In genomic region chr9:338602-339001, GRCh38 we compare ENCODE assay signal across 22 cellular contexts.
A peak's percentile ranks its signal among the peaks of the same experiment; 100 is the strongest.
DNase-seq lines count a peak whose midpoint lies in the region; ATAC-seq, FAIRE-seq and TF ChIP-seq lines count a peak whose summit lies in the region.
"Had no signal": no experiment of that assay in that cellular context is flagged by ENCODE, and none has a peak within 500 bp of the region (broad histone marks: within the 10 kb centered on the region; RNA-seq: fewer than 3 reads in every experiment).

No MANE protein-coding gene starts in this region.

- peaks cover 15 to 16% of the 10 kb centered on the region in 2 experiments for H3K4me1 ChIP-seq in neutrophil (ENCODE audit: control insufficient read depth in 1 of 2, insufficient read depth in 1 of 2, low read depth in 1 of 2, low read length in 1 of 2)
- peaks cover 17% of the 10 kb centered on the region for H3K4me1 ChIP-seq in CD8-positive, alpha-beta T cell (ENCODE audit: insufficient read depth, low read length)
- H3K4me1 ChIP-seq in right cardiac atrium (ENCODE audit: control insufficient read depth, insufficient read depth, low read length): no peaks in the 10 kb centered on the region

- H3K27me3 ChIP-seq in CD4-positive, alpha-beta T cell (ENCODE audit: control insufficient read depth, insufficient read depth, low read length): no peaks in the 10 kb centered on the region
- H3K27me3 ChIP-seq in neutrophil (no peaks in the 10 kb centered on the region), right cardiac atrium (ENCODE audit: control insufficient read depth, insufficient read depth) (no peaks in the 10 kb centered on the region)
- H3K27me3 ChIP-seq in CD8-positive, alpha-beta T cell (ENCODE audit: insufficient read depth, low read length): no peaks in the 10 kb centered on the region

- no peak overlapping the region for H3K4me3 Mint-ChIP-seq in CD4-positive, alpha-beta T cell
- no peak overlapping the region for H3K4me3 Mint-ChIP-seq in activated T-helper 17 cell treated with anti-CD3 and anti-CD28 coated beads, Interleukin-2, amount 50 U/mL, for 72 hours
- H3K4me3 Mint-ChIP-seq in CD8-positive, alpha-beta T cell: no peak overlapping the region
- H3K4me3 Mint-ChIP-seq: B cell, GM23338, H9 had no signal

- H3K9me3 Mint-ChIP-seq in CD4-positive, alpha-beta T cell: no peaks in the 10 kb centered on the region
- no peaks in the 10 kb centered on the region for H3K9me3 Mint-ChIP-seq in activated T-helper 17 cell treated with anti-CD3 and anti-CD28 coated beads, Interleukin-2, amount 50 U/mL, for 72 hours
- no peaks in the 10 kb centered on the region for H3K9me3 Mint-ChIP-seq in CD8-positive, alpha-beta T cell
- H3K9me3 Mint-ChIP-seq: GM23338, H9 had no signal

- intact Hi-C loops in CD4-positive, alpha-beta T cell (cut with DNase I, micrococcal nuclease): no loop called here
- intact Hi-C loops in CD8-positive, alpha-beta T cell (cut with DNase I, micrococcal nuclease): loop anchor here in 1 of 2 experiments (5.0 kb wide), 1 partner anchor 74 kb away; no protein-coding TSS in a partner anchor
- intact Hi-C loops in right cardiac atrium (cut with DNase I): no loop called here

- ATAC-seq in CD4-positive, alpha-beta T cell (ENCODE audit: poor library complexity): no peak
- no peak for ATAC-seq in activated T-helper 17 cell treated with anti-CD3 and anti-CD28 coated beads, Interleukin-2, amount 50 U/mL, for 72 hours (replicated peaks)
- no peak for ATAC-seq in CD8-positive, alpha-beta T cell
- ATAC-seq in right cardiac atrium: no peak
- ATAC-seq: GM23338, K562, PC-3 had no signal

- H3K9me3 ChIP-seq in CD4-positive, alpha-beta T cell (ENCODE audit: control insufficient read depth, low read length): no peaks in the 10 kb centered on the region
- H3K9me3 ChIP-seq in neutrophil: no peaks in the 10 kb centered on the region
- no peaks in the 10 kb centered on the region for H3K9me3 ChIP-seq in CD8-positive, alpha-beta T cell (ENCODE audit: low read length)
- no peaks in the 10 kb centered on the region for H3K9me3 ChIP-seq in right cardiac atrium (ENCODE audit: control insufficient read depth, low read length)
- H3K9me3 ChIP-seq: SK-N-SH had no signal

- peaks cover 96% of the 10 kb centered on the region for H3K36me3 Mint-ChIP-seq in CD4-positive, alpha-beta T cell (ENCODE audit: low read depth)
- peaks cover 100% of the 10 kb centered on the region for H3K36me3 Mint-ChIP-seq in activated T-helper 17 cell treated with anti-CD3 and anti-CD28 coated beads, Interleukin-2, amount 50 U/mL, for 72 hours (ENCODE audit: low read depth)
- peaks cover 91% of the 10 kb centered on the region for H3K36me3 Mint-ChIP-seq in CD8-positive, alpha-beta T cell

- peaks cover 100% of the 10 kb centered on the region for H3K36me3 ChIP-seq in neutrophil
- H3K36me3 ChIP-seq in CD8-positive, alpha-beta T cell (ENCODE audit: insufficient read depth, low read length): peaks cover 65% of the 10 kb centered on the region

- CTCF ChIA-PET in CD4-positive, alpha-beta T cell (lab: Charles Lee): no interaction called here
- CTCF ChIA-PET in CD8-positive, alpha-beta T cell (lab: Charles Lee): interaction anchor here (0.8 kb wide), 1 partner anchor 11 kb away, joined by 3 read pairs; no protein-coding TSS in a partner anchor

- 59% methylated on average over 6 of the region's 6 CpGs for WGBS in right cardiac atrium

- H3K4me1 Mint-ChIP-seq in CD4-positive, alpha-beta T cell (ENCODE audit: low read depth): peaks cover 27% of the 10 kb centered on the region
- peaks cover 9% of the 10 kb centered on the region for H3K4me1 Mint-ChIP-seq in activated T-helper 17 cell treated with anti-CD3 and anti-CD28 coated beads, Interleukin-2, amount 50 U/mL, for 72 hours
- peaks cover 20% of the 10 kb centered on the region for H3K4me1 Mint-ChIP-seq in CD8-positive, alpha-beta T cell (ENCODE audit: low read depth)
- H3K4me1 Mint-ChIP-seq: B cell had no signal

- H3K27ac Mint-ChIP-seq in CD4-positive, alpha-beta T cell: peak overlapping the region; percentile 61
- H3K27ac Mint-ChIP-seq in activated T-helper 17 cell treated with anti-CD3 and anti-CD28 coated beads, Interleukin-2, amount 50 U/mL, for 72 hours: peak overlapping the region; percentile 33
- H3K27ac Mint-ChIP-seq in CD8-positive, alpha-beta T cell: no peak overlapping the region
- H3K27ac Mint-ChIP-seq: B cell, GM23338, H9 had no signal

- peak; percentile 77 for FAIRE-seq in D721Med (lab: Jason Lieb, UNC)
- FAIRE-seq: HTR-8/SVneo, K562 had no signal

- no peak for DNase-seq in CD4-positive, alpha-beta T cell
- DNase-seq in D721Med (ENCODE audit: insufficient read length, low spot score) (no peak), NCI-H1092 (lab: John Stamatoyannopoulos, UW) (no peak), right cardiac atrium (no peak)
- DNase-seq in CD8-positive, alpha-beta T cell: no peak
- DNase-seq: H9; MV-4-11; NCI-H1105 treated with DMSO at 0.1 percent for 48 hours; NCI-H146; NCI-H1930; NCI-H2107; NCI-H748 treated with DMSO at 0.1 percent for 48 hours; NK-92 treated with Interleukin-12 subunit alpha and Interleukin-12 subunit beta, amount 100 ng/mL, for 24 hours; PC-3; SK-N-SH had no signal

- POLR2A ChIA-PET in CD4-positive, alpha-beta T cell (lab: Charles Lee): no interaction called here
- POLR2A ChIA-PET in CD8-positive, alpha-beta T cell (lab: Charles Lee): interaction anchor here (1.4 kb wide), 1 partner anchor 20 kb away, joined by 5 read pairs; no protein-coding TSS in a partner anchor

- no peak overlapping the region for H3K27ac ChIP-seq in CD4-positive, alpha-beta T cell (ENCODE audit: low read depth, low read length)
- H3K27ac ChIP-seq in neutrophil: peak overlapping the region; percentile 57
- H3K27ac ChIP-seq in CD8-positive, alpha-beta T cell (ENCODE audit: low read depth, low read length): no peak overlapping the region
- no peak overlapping the region for H3K27ac ChIP-seq in right cardiac atrium (ENCODE audit: low read length)
- H3K27ac ChIP-seq: C4-2B had no signal

- no peaks in the 10 kb centered on the region for H3K27me3 Mint-ChIP-seq in CD4-positive, alpha-beta T cell
- H3K27me3 Mint-ChIP-seq in activated T-helper 17 cell treated with anti-CD3 and anti-CD28 coated beads, Interleukin-2, amount 50 U/mL, for 72 hours: no peaks in the 10 kb centered on the region
- H3K27me3 Mint-ChIP-seq in CD8-positive, alpha-beta T cell (ENCODE audit: low read depth): no peaks in the 10 kb centered on the region
- H3K27me3 Mint-ChIP-seq: B cell had no signal

- TF ChIP-seq CTCF in CD4-positive, alpha-beta T cell (IDR thresholded peaks at IDR 0.05): no peak
- TF ChIP-seq CTCF in D721Med (IDR thresholded peaks at IDR 0.05; ENCODE audit: insufficient read depth, missing control alignments): no peak
- no peak for TF ChIP-seq CTCF in neutrophil (IDR thresholded peaks at IDR 0.05)
- TF ChIP-seq CTCF in CD8-positive, alpha-beta T cell (IDR thresholded peaks at IDR 0.05): no peak

- H3K4me3 ChIP-seq in neutrophil (ENCODE audit: low read depth in 1 of 2, low read length in 1 of 2): no peak overlapping the region
- H3K4me3 ChIP-seq in CD8-positive, alpha-beta T cell (ENCODE audit: low read depth, low read length): no peak overlapping the region
- H3K4me3 ChIP-seq in right cardiac atrium (ENCODE audit: low read length): no peak overlapping the region
- H3K4me3 ChIP-seq: GM23338, K562 had no signal
